Comparison of ENCODE assay signal across 1 cellular context in genomic region chr22:50245214-50246072, GRCh38.
TF ChIP-seq lines count a peak whose summit lies in the region.

No MANE protein-coding gene starts in this region.

TF ChIP-seq in K562, 482 proteins besides CTCF, POLR2A, EP300 and RAD21 (continued from another document):
- TF ChIP-seq HINFP (tag; conservative IDR thresholded peaks at IDR 0.05; ENCODE audit: low read depth) (no peak), GABPA (tag; conservative IDR thresholded peaks at IDR 0.05; ENCODE audit: low read depth) (peak; percentile 6), ETS1 (conservative IDR thresholded peaks at IDR 0.05; ENCODE audit: control insufficient read depth, low read depth, low read length) (0 out of 2 replicates have a peak, but pooled peaks have one; percentile 3), EGR1 (conservative IDR thresholded peaks at IDR 0.05) (no peak; the same call in 1 of the 2 replicates)
- TF ChIP-seq, protein P1, sequence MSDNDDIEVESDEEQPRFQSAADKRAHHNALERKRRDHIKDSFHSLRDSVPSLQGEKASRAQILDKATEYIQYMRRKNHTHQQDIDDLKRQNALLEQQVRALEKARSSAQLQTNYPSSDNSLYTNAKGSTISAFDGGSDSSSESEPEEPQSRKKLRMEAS (CRISPR knock-in tag; IDR thresholded peaks at IDR 0.05) = no peak
